1 cellular context compared by ENCODE assay signal in the genomic region with DNA sequence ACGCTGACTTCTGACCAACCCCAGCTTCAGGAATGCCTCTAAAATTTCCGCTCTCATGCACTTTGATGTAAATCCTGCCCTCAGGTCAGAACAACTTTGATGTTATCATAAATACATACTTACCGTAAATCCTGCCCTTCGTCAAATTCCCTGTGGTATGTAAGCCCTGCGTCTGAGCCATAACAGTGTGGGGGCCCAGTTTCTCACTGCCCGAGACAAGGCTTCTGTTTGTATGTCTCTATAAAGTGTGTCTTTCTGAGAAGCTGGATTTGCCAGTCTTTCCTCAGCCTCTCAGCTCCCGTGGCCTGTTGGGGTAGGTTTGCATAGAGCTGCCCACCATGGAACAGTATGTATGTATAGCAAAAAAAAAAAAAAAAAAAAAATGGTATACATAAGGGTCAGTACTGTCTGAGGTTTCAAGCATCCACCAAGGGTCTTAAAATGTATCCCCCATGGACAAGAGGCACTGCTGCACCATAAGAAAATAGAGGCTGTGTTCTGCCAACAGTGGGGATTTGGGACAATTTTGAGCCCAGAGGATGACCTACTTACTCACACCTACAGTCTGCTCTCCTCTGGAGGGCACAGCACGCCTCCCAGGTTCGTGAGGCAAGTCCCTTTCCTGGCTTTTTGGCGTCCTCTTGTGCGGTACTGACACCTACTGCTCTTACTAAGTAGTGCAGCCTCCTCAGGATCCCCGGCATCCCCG.
TF ChIP-seq lines count a peak whose summit lies in the region.

No MANE protein-coding gene starts in this region.

TF ChIP-seq in HEK293, 187 proteins besides CTCF, POLR2A, EP300 and RAD21 (continued from another document):
- TF ChIP-seq, protein P1, sequence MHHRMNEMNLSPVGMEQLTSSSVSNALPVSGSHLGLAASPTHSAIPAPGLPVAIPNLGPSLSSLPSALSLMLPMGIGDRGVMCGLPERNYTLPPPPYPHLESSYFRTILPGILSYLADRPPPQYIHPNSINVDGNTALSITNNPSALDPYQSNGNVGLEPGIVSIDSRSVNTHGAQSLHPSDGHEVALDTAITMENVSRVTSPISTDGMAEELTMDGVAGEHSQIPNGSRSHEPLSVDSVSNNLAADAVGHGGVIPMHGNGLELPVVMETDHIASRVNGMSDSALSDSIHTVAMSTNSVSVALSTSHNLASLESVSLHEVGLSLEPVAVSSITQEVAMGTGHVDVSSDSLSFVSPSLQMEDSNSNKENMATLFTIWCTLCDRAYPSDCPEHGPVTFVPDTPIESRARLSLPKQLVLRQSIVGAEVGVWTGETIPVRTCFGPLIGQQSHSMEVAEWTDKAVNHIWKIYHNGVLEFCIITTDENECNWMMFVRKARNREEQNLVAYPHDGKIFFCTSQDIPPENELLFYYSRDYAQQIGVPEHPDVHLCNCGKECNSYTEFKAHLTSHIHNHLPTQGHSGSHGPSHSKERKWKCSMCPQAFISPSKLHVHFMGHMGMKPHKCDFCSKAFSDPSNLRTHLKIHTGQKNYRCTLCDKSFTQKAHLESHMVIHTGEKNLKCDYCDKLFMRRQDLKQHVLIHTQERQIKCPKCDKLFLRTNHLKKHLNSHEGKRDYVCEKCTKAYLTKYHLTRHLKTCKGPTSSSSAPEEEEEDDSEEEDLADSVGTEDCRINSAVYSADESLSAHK (tag by site-specific recombination; IDR thresholded peaks at IDR 0.05) = 0 out of 2 replicates have a peak, but pooled peaks have one; percentile 16
- TF ChIP-seq ZNF274 (IDR thresholded peaks at IDR 0.05; ENCODE audit: low read length) (no peak), ZNF274 (tag by site-specific recombination; IDR thresholded peaks at IDR 0.05; ENCODE audit: borderline replicate concordance) (no peak), ZNF24 (tag by site-specific recombination; IDR thresholded peaks at IDR 0.05) (no peak), ZNF155 (tag by site-specific recombination; IDR thresholded peaks at IDR 0.05) (no peak), ZNF146 (tag by site-specific recombination; IDR thresholded peaks at IDR 0.05) (no peak), ZNF596 (tag by site-specific recombination; IDR thresholded peaks at IDR 0.05) (no peak), ZNF214 (tag by site-specific recombination; IDR thresholded peaks at IDR 0.05; ENCODE audit: borderline replicate concordance) (no peak), ZFP69B (tag by site-specific recombination; IDR thresholded peaks at IDR 0.05) (no peak), OVOL3 (tag by site-specific recombination; IDR thresholded peaks at IDR 0.05) (no peak), ZNF433 (tag by site-specific recombination; IDR thresholded peaks at IDR 0.05; ENCODE audit: low read depth) (no peak), ZNF548 (tag by site-specific recombination; IDR thresholded peaks at IDR 0.05) (no peak), ZBTB8A (tag by site-specific recombination; IDR thresholded peaks at IDR 0.05) (peak; percentile 51; the same call in 1 of the 2 replicates), ZNF341 (tag by site-specific recombination; IDR thresholded peaks at IDR 0.05; ENCODE audit: low read depth) (no peak), ZNF112 (tag by site-specific recombination; IDR thresholded peaks at IDR 0.05) (no peak), YY1 (tag by site-specific recombination; IDR thresholded peaks at IDR 0.05) (no peak), HOXC10 (CRISPR knock-in tag; IDR thresholded peaks at IDR 0.05) (no peak), ZNF311 (tag by site-specific recombination; IDR thresholded peaks at IDR 0.05; ENCODE audit: borderline replicate concordance) (no peak), ZNF223 (tag by site-specific recombination; IDR thresholded peaks at IDR 0.05) (no peak), ZNF169 (tag by site-specific recombination; IDR thresholded peaks at IDR 0.05) (no peak), ZNF785 (tag by site-specific recombination; IDR thresholded peaks at IDR 0.05) (no peak), ZNF677 (tag by site-specific recombination; IDR thresholded peaks at IDR 0.05) (no peak), ZFHX2 (tag by site-specific recombination; conservative IDR thresholded peaks at IDR 0.05) (no peak), ZNF623 (tag by site-specific recombination; IDR thresholded peaks at IDR 0.05) (no peak), ZSCAN23 (tag by site-specific recombination; IDR thresholded peaks at IDR 0.05) (no peak), FEZF1 (tag by site-specific recombination; IDR thresholded peaks at IDR 0.05) (peak; percentile 43; the same call in 1 of the 2 replicates)
- TF ChIP-seq, protein P2, sequence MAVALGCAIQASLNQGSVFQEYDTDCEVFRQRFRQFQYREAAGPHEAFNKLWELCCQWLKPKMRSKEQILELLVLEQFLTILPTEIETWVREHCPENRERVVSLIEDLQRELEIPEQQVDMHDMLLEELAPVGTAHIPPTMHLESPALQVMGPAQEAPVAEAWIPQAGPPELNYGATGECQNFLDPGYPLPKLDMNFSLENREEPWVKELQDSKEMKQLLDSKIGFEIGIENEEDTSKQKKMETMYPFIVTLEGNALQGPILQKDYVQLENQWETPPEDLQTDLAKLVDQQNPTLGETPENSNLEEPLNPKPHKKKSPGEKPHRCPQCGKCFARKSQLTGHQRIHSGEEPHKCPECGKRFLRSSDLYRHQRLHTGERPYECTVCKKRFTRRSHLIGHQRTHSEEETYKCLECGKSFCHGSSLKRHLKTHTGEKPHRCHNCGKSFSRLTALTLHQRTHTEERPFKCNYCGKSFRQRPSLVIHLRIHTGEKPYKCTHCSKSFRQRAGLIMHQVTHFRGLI (tag by site-specific recombination; IDR thresholded peaks at IDR 0.05) = no peak
- TF ChIP-seq, protein P3, sequence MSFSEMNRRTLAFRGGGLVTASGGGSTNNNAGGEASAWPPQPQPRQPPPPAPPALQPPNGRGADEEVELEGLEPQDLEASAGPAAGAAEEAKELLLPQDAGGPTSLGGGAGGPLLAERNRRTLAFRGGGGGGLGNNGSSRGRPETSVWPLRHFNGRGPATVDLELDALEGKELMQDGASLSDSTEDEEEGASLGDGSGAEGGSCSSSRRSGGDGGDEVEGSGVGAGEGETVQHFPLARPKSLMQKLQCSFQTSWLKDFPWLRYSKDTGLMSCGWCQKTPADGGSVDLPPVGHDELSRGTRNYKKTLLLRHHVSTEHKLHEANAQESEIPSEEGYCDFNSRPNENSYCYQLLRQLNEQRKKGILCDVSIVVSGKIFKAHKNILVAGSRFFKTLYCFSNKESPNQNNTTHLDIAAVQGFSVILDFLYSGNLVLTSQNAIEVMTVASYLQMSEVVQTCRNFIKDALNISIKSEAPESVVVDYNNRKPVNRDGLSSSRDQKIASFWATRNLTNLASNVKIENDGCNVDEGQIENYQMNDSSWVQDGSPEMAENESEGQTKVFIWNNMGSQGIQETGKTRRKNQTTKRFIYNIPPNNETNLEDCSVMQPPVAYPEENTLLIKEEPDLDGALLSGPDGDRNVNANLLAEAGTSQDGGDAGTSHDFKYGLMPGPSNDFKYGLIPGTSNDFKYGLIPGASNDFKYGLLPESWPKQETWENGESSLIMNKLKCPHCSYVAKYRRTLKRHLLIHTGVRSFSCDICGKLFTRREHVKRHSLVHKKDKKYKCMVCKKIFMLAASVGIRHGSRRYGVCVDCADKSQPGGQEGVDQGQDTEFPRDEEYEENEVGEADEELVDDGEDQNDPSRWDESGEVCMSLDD (tag by site-specific recombination; IDR thresholded peaks at IDR 0.05) = no peak
- TF ChIP-seq, protein P4, sequence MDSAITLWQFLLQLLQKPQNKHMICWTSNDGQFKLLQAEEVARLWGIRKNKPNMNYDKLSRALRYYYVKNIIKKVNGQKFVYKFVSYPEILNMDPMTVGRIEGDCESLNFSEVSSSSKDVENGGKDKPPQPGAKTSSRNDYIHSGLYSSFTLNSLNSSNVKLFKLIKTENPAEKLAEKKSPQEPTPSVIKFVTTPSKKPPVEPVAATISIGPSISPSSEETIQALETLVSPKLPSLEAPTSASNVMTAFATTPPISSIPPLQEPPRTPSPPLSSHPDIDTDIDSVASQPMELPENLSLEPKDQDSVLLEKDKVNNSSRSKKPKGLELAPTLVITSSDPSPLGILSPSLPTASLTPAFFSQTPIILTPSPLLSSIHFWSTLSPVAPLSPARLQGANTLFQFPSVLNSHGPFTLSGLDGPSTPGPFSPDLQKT (IDR thresholded peaks at IDR 0.05; ENCODE audit: borderline replicate concordance, low read depth, low read length) = no peak
- TF ChIP-seq, protein P5, sequence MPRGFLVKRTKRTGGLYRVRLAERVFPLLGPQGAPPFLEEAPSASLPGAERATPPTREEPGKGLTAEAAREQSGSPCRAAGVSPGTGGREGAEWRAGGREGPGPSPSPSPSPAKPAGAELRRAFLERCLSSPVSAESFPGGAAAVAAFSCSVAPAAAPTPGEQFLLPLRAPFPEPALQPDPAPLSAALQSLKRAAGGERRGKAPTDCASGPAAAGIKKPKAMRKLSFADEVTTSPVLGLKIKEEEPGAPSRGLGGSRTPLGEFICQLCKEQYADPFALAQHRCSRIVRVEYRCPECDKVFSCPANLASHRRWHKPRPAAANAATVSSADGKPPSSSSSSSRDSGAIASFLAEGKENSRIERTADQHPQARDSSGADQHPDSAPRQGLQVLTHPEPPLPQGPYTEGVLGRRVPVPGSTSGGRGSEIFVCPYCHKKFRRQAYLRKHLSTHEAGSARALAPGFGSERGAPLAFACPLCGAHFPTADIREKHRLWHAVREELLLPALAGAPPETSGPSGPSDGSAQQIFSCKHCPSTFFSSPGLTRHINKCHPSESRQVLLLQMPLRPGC (tag by site-specific recombination; IDR thresholded peaks at IDR 0.05) = no peak
- TF ChIP-seq, protein P6, sequence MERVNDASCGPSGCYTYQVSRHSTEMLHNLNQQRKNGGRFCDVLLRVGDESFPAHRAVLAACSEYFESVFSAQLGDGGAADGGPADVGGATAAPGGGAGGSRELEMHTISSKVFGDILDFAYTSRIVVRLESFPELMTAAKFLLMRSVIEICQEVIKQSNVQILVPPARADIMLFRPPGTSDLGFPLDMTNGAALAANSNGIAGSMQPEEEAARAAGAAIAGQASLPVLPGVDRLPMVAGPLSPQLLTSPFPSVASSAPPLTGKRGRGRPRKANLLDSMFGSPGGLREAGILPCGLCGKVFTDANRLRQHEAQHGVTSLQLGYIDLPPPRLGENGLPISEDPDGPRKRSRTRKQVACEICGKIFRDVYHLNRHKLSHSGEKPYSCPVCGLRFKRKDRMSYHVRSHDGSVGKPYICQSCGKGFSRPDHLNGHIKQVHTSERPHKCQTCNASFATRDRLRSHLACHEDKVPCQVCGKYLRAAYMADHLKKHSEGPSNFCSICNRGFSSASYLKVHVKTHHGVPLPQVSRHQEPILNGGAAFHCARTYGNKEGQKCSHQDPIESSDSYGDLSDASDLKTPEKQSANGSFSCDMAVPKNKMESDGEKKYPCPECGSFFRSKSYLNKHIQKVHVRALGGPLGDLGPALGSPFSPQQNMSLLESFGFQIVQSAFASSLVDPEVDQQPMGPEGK (tag by site-specific recombination; IDR thresholded peaks at IDR 0.05) = peak; percentile 47; the same call in 1 of the 2 replicates
- TF ChIP-seq, protein P7, sequence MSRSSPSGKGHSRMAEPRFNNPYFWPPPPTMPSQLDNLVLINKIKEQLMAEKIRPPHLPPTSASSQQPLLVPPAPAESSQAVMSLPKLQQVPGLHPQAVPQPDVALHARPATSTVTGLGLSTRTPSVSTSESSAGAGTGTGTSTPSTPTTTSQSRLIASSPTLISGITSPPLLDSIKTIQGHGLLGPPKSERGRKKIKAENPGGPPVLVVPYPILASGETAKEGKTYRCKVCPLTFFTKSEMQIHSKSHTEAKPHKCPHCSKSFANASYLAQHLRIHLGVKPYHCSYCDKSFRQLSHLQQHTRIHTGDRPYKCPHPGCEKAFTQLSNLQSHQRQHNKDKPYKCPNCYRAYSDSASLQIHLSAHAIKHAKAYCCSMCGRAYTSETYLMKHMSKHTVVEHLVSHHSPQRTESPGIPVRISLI (tag by site-specific recombination; IDR thresholded peaks at IDR 0.05) = peak; percentile 81
- TF ChIP-seq, protein P8, sequence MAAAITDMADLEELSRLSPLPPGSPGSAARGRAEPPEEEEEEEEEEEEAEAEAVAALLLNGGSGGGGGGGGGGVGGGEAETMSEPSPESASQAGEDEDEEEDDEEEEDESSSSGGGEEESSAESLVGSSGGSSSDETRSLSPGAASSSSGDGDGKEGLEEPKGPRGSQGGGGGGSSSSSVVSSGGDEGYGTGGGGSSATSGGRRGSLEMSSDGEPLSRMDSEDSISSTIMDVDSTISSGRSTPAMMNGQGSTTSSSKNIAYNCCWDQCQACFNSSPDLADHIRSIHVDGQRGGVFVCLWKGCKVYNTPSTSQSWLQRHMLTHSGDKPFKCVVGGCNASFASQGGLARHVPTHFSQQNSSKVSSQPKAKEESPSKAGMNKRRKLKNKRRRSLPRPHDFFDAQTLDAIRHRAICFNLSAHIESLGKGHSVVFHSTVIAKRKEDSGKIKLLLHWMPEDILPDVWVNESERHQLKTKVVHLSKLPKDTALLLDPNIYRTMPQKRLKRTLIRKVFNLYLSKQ (tag by site-specific recombination; IDR thresholded peaks at IDR 0.05; ENCODE audit: borderline replicate concordance) = no peak
- TF ChIP-seq, protein P9, sequence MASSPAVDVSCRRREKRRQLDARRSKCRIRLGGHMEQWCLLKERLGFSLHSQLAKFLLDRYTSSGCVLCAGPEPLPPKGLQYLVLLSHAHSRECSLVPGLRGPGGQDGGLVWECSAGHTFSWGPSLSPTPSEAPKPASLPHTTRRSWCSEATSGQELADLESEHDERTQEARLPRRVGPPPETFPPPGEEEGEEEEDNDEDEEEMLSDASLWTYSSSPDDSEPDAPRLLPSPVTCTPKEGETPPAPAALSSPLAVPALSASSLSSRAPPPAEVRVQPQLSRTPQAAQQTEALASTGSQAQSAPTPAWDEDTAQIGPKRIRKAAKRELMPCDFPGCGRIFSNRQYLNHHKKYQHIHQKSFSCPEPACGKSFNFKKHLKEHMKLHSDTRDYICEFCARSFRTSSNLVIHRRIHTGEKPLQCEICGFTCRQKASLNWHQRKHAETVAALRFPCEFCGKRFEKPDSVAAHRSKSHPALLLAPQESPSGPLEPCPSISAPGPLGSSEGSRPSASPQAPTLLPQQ (tag by site-specific recombination; IDR thresholded peaks at IDR 0.05) = no peak
- TF ChIP-seq, protein P10, sequence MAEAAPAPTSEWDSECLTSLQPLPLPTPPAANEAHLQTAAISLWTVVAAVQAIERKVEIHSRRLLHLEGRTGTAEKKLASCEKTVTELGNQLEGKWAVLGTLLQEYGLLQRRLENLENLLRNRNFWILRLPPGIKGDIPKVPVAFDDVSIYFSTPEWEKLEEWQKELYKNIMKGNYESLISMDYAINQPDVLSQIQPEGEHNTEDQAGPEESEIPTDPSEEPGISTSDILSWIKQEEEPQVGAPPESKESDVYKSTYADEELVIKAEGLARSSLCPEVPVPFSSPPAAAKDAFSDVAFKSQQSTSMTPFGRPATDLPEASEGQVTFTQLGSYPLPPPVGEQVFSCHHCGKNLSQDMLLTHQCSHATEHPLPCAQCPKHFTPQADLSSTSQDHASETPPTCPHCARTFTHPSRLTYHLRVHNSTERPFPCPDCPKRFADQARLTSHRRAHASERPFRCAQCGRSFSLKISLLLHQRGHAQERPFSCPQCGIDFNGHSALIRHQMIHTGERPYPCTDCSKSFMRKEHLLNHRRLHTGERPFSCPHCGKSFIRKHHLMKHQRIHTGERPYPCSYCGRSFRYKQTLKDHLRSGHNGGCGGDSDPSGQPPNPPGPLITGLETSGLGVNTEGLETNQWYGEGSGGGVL (tag by site-specific recombination; IDR thresholded peaks at IDR 0.05) = no peak
- TF ChIP-seq, protein P11, sequence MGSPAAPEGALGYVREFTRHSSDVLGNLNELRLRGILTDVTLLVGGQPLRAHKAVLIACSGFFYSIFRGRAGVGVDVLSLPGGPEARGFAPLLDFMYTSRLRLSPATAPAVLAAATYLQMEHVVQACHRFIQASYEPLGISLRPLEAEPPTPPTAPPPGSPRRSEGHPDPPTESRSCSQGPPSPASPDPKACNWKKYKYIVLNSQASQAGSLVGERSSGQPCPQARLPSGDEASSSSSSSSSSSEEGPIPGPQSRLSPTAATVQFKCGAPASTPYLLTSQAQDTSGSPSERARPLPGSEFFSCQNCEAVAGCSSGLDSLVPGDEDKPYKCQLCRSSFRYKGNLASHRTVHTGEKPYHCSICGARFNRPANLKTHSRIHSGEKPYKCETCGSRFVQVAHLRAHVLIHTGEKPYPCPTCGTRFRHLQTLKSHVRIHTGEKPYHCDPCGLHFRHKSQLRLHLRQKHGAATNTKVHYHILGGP (tag by site-specific recombination; IDR thresholded peaks at IDR 0.05) = no peak
